Comparison of ENCODE assay signal across 21 cellular contexts in the genomic region with DNA sequence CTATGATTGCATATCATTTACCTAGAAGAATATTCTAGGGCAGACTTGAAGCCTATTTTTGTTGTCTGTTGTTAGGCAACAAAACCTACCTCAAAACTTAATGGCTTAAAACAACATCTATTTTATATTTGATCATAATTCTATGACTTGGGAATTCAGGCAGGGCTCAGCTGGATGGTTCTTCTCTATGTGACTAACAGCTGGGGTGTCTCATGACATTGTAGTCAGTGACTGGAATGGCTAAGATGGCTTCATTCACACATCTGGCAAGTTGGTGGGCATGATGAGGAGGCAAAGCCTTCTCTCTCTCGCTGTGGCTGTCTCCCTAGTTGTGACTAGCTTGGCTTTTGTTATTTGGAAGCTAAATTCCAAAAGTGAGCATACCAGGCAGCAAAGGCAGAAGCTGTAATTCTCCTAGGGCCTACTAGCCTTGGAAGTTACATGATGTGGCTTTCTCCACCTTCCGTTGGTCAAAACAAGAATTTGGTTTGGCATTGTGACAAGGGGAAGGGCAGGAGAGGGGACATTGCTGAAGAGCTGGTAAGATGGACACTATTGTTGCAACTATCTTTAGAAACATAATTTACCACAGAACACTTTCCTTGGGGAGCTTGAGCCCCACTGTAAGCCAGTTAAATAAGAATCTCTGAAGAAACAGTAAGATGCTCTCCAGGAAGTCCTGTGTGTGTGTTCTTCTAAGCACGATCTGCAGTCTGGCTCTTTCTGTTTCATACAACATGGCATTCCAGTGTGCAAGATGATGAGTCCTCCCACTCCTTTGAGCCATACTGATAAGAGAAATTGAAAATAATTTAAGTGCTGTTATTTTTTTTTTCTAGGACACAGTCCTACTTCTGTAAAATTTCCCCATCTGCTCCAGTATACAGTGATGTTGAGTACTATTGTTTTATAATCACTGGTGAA. TPM values are rescaled to one million over a fixed set of nuclear protein-coding genes. Genes with fewer than 3 reads are reported as not detected.
DNase-seq lines count a peak whose midpoint lies in the region; ATAC-seq, FAIRE-seq and TF ChIP-seq lines count a peak whose summit lies in the region.
"Had no signal": no experiment of that assay in that cellular context is flagged by ENCODE, and none has a peak within 500 bp of the region (broad histone marks: within the 10 kb centered on the region; RNA-seq: fewer than 3 reads in every experiment).

No MANE protein-coding gene starts in this region.

- H3K4me3 ChIP-seq in HepG2 (replicated peaks in 1 of 3; ENCODE audit: insufficient read depth in 1 of 3, low read depth in 2 of 3, low read length in 3 of 3), result no peak overlapping the region
- no peak overlapping the region for H3K4me3 ChIP-seq in right lobe of liver
- no peak overlapping the region for H3K4me3 ChIP-seq in testis
- H3K4me3 ChIP-seq: dorsolateral prefrontal cortex, esophagus muscularis mucosa, hepatocyte, ovary had no signal

- 94% methylated on average over 3 of the region's 3 CpGs for WGBS in HepG2 (ENCODE audit: low lambda C conversion rate)
- WGBS in right lobe of liver (ENCODE audit: insufficient coverage, low coverage, low lambda C conversion rate, missing lambda C conversion rate), result 81% methylated on average over 3 of the region's 3 CpGs
- WGBS in testis, 2 donors, result 47 to 59% methylated on average over 3 of the region's 3 CpGs

- H3K4me1 ChIP-seq in HepG2 (ENCODE audit: insufficient read depth, low read length), result peaks cover 19% of the 10 kb centered on the region
- peaks cover 0 to 6% (median 0%) of the 10 kb centered on the region in 4 donors for H3K4me1 ChIP-seq in right lobe of liver
- H3K4me1 ChIP-seq in testis, result peaks cover 13% of the 10 kb centered on the region
- H3K4me1 ChIP-seq: Caco-2 had no signal

- FAIRE-seq in HepG2 (lab: Jason Lieb, UNC), result no peak
- FAIRE-seq: urothelium cell line had no signal

- H3K27ac Mint-ChIP-seq in chondrocyte (ENCODE audit: unreplicated experiment) (peak overlapping the region; percentile 69), type B pancreatic cell (no peak overlapping the region)

- H3K4me2 ChIP-seq in HepG2 (ENCODE audit: low read depth, low read length), result no peak overlapping the region
- H3K4me2 ChIP-seq: hepatocyte had no signal

- H3K27me3 ChIP-seq in HepG2 (ENCODE audit: control insufficient read depth in 1 of 2, insufficient read depth in 2 of 2, low read length in 2 of 2) (no peaks in the 10 kb centered on the region), right lobe of liver (no peaks in the 10 kb centered on the region), testis (no peaks in the 10 kb centered on the region)
- H3K27me3 ChIP-seq: dorsolateral prefrontal cortex, esophagus muscularis mucosa, hepatocyte, ovary had no signal

- TF ChIP-seq CTCF in HepG2 (CRISPR knock-in tag; IDR thresholded peaks at IDR 0.05) (no peak), right lobe of liver (IDR thresholded peaks at IDR 0.05) (no peak), chondrocyte (IDR thresholded peaks at IDR 0.05) (no peak), testis (IDR thresholded peaks at IDR 0.05) (no peak), type B pancreatic cell (conservative IDR thresholded peaks at IDR 0.05) (no peak)

- H3K9me3 ChIP-seq in HepG2 (ENCODE audit: low read length) (peaks cover 18% of the 10 kb centered on the region; the same call in 1 of the 2 replicates), right lobe of liver (no peaks in the 10 kb centered on the region), testis (no peaks in the 10 kb centered on the region)
- H3K9me3 ChIP-seq: Caco-2, ovary had no signal

- peaks cover 4 to 17% of the 10 kb centered on the region in 2 experiments; a peak in 4 of 5 replicates for H3K36me3 ChIP-seq in HepG2 (replicated peaks in 1 of 2; ENCODE audit: control insufficient read depth in 1 of 2, insufficient read depth in 2 of 2, low read length in 2 of 2)
- H3K36me3 ChIP-seq in right lobe of liver, result no peaks in the 10 kb centered on the region
- H3K36me3 ChIP-seq in testis (ENCODE audit: low read depth, missing control alignments), result no peaks in the 10 kb centered on the region
- H3K36me3 ChIP-seq: esophagus muscularis mucosa, ovary had no signal

- POLR2A ChIA-PET in HepG2 (lab: Yijun Ruan, JAX), result interaction anchor here (0.8 kb wide), 1 partner anchor 45 kb away, joined by 3 read pairs; no protein-coding TSS in a partner anchor

- CTCF ChIA-PET in HepG2 (lab: Yijun Ruan, JAX; ENCODE audit: low intra/inter-chr PET ratio, low total read pairs), result no interaction called here

- peaks cover 20% of the 10 kb centered on the region for H4K20me1 ChIP-seq in HepG2 (ENCODE audit: insufficient read depth, low read length)

- peaks cover 14% of the 10 kb centered on the region for H3K4me1 Mint-ChIP-seq in chondrocyte (ENCODE audit: low read depth)
- no peaks in the 10 kb centered on the region for H3K4me1 Mint-ChIP-seq in type B pancreatic cell (ENCODE audit: unreplicated experiment)

- intact Hi-C loops in HepG2 (cut with micrococcal nuclease; ENCODE audit: unreplicated experiment), result no loop called here
- intact Hi-C loops in right lobe of liver (cut with DNase I), result no loop called here
- intact Hi-C loops in testis (cut with DNase I; ENCODE audit: low total_unique reads), result no loop called here

- in situ Hi-C loops in HepG2 (cut with HindIII; ENCODE audit: extremely low pct_ligation_motif_present, low pct_unique_long_range_greater_than_20kb), result no loop called here

- H3K27ac ChIP-seq in HepG2 (ENCODE audit: extremely low read length, insufficient read depth, low read length) (no peak overlapping the region), right lobe of liver (no peak overlapping the region), testis (peak overlapping the region; percentile 22 to 32)
- H3K27ac ChIP-seq: dorsolateral prefrontal cortex, esophagus muscularis mucosa, hepatocyte, ovary had no signal

- no peak overlapping the region for H2AFZ ChIP-seq in HepG2 (ENCODE audit: low read length)
- H2AFZ ChIP-seq: hepatocyte had no signal

- H3K79me2 ChIP-seq in HepG2 (ENCODE audit: insufficient read depth, low read length), result peaks cover 93% of the 10 kb centered on the region

- DNase-seq in HepG2 (ENCODE audit: low spot score), result no peak
- no peak for DNase-seq in right lobe of liver
- peak; percentile 78 for DNase-seq in SKM-1 treated with dmso at 0.1 percent for 144 hours (lab: John Stamatoyannopoulos, UW; ENCODE audit: unreplicated experiment)
- DNase-seq in chondrocyte (ENCODE audit: low spot score), result no peak
- DNase-seq in testis, result no peak
- no peak for DNase-seq in type B pancreatic cell (ENCODE audit: extremely low spot score, unreplicated experiment)
- DNase-seq in NCI-H446 (lab: John Stamatoyannopoulos, UW), result no peak
- DNase-seq: activated gamma-delta T cell treated with Interleukin-2 at 50 U/mL for 16 hours; aorta; Caco-2; dorsolateral prefrontal cortex; HCEC 1CT; NCI-H1694 treated with DMSO at 0.1 percent for 48 hours; NCI-H510A; ovary; PC-3; stimulated activated naive CD4-positive, alpha-beta T cell had no signal

- H3K36me3 Mint-ChIP-seq in chondrocyte (ENCODE audit: low read depth), result peaks cover 3% of the 10 kb centered on the region
- H3K36me3 Mint-ChIP-seq in type B pancreatic cell, result peaks cover 16% of the 10 kb centered on the region

- no peak for ATAC-seq in HepG2
- no peak for ATAC-seq in right lobe of liver
- ATAC-seq in HG03354 (IDR thresholded peaks at IDR 0.05; ENCODE audit: poor library complexity, severe bottlenecking, unreplicated experiment), result no peak
- ATAC-seq: PC-3 had no signal

- H3K27me3 Mint-ChIP-seq in chondrocyte (ENCODE audit: low read depth) (no peaks in the 10 kb centered on the region), type B pancreatic cell (no peaks in the 10 kb centered on the region)

- no peak for TF ChIP-seq EP300 in HepG2 (IDR thresholded peaks at IDR 0.05; ENCODE audit: low read depth in 2 of 2, low read length in 2 of 2)
- no peak for TF ChIP-seq EP300 in HepG2 (CRISPR knock-in tag; IDR thresholded peaks at IDR 0.05; ENCODE audit: borderline replicate concordance)

- BruUV-seq in HepG2 (replicated peaks; lab: Mats Ljungman, UMichigan), result no TSS peak

- H3K4me3 Mint-ChIP-seq in chondrocyte (ENCODE audit: unreplicated experiment) (no peak overlapping the region), type B pancreatic cell (no peak overlapping the region)

- TF ChIP-seq RAD21 in HepG2 (CRISPR knock-in tag; IDR thresholded peaks at IDR 0.05), result no peak

- H3K9ac ChIP-seq in HepG2 (ENCODE audit: insufficient read depth, low read depth, low read length), result no peak overlapping the region

- H3K9me3 Mint-ChIP-seq in chondrocyte (ENCODE audit: low read depth) (peaks cover 7% of the 10 kb centered on the region), type B pancreatic cell (peaks cover 6% of the 10 kb centered on the region)

- TF ChIP-seq POLR2A in HepG2 (IDR thresholded peaks at IDR 0.05; ENCODE audit: insufficient read depth in 1 of 2, low read depth in 2 of 2, low read length in 2 of 2) (no peak), right lobe of liver (IDR thresholded peaks at IDR 0.05) (no peak), testis (IDR thresholded peaks at IDR 0.05) (no peak)

RNA-seq across cellular contexts. Expression of gene ZNRF1, which starts 39.5 kb away (rescaled TPM):
- total RNA-seq in HepG2 (2016; rRNA removed; fragmentation: Illumina TruSeq; extraction: Trizol) (32.3 and 43.9 TPM in 2 replicates), right lobe of liver (10 to 100 TPM; 10.2 to 18.8 (median 11.1) TPM), chondrocyte (18.5 to 23.0 TPM (median 22.7 TPM) in 3 replicates), testis (10 to 100 TPM; 90.4 to 93.0 TPM), type B pancreatic cell (ENCODE audit: low replicate concordance) (38.4 and 49.2 TPM in 2 replicates)
- total RNA-seq in HepG2 (2016; cell fraction: cytosol; rRNA removed; fragmentation: Illumina TruSeq; extraction: Trizol; ENCODE audit: low read depth), result 46.2 and 52.2 TPM in 2 replicates
- 26.3 and 43.8 TPM in 2 replicates for total RNA-seq in HepG2 (2016; cell fraction: insoluble cytoplasmic fraction; rRNA removed; fragmentation: Illumina TruSeq; extraction: Trizol)
- total RNA-seq in HepG2 (2016; cell fraction: membrane; rRNA removed; fragmentation: Illumina TruSeq; extraction: Trizol), result 73.9 and 84.0 TPM in 2 replicates
- total RNA-seq in HepG2 (2016; cell fraction: nucleus; rRNA removed; fragmentation: Illumina TruSeq; extraction: Trizol), result 34.9 and 38.5 TPM in 2 replicates
- polyA plus RNA-seq in HepG2 (2011; rRNA removed) (57.8 and 58.7 TPM in 2 replicates), testis (ENCODE audit: insufficient read depth, low read depth, low replicate concordance) (51.8 TPM)
- polyA plus RNA-seq in HepG2 (2011; cell fraction: cytosol; rRNA removed), result 49.3 and 50.7 TPM in 2 replicates
- polyA plus RNA-seq in HepG2 (2011; cell fraction: nucleus; rRNA removed), result 53.8 and 60.6 TPM in 2 replicates
- 60.3 and 61.1 TPM in 2 replicates for polyA plus RNA-seq in HepG2 (2012)
- polyA plus RNA-seq in HepG2 (2016; cell fraction: cytosol; fragmentation: Illumina TruSeq; extraction: Trizol; ENCODE audit: low read depth), result 58.2 and 74.1 TPM in 2 replicates
- polyA plus RNA-seq in HepG2 (2016; cell fraction: insoluble cytoplasmic fraction; fragmentation: Illumina TruSeq; extraction: Trizol; ENCODE audit: low read depth), result 57.0 and 68.2 TPM in 2 replicates
- 93.8 and 103 TPM in 2 replicates for polyA plus RNA-seq in HepG2 (2016; cell fraction: membrane; fragmentation: Illumina TruSeq; extraction: Trizol; ENCODE audit: low read depth)
- 95.3 and 97.7 TPM in 2 replicates for polyA plus RNA-seq in HepG2 (2016; cell fraction: nucleus; fragmentation: Illumina TruSeq; extraction: Trizol; ENCODE audit: insufficient read depth, low read depth)
- polyA minus RNA-seq in HepG2 (2011; rRNA and poly(A)+ RNA removed; ENCODE audit: low replicate concordance), result 21.3 and 56.1 TPM in 2 replicates
- polyA minus RNA-seq in HepG2 (2011; cell fraction: cytosol; rRNA and poly(A)+ RNA removed), result 36.5 and 37.9 TPM in 2 replicates
- 56.4 and 57.4 TPM in 2 replicates for polyA minus RNA-seq in HepG2 (2011; cell fraction: nucleus; rRNA and poly(A)+ RNA removed)

RNA-seq across cellular contexts. Expression of gene WDR59, which starts 53.4 kb away (rescaled TPM):
- total RNA-seq in HepG2 (2016; rRNA removed; fragmentation: Illumina TruSeq; extraction: Trizol) (59.6 and 65.2 TPM in 2 replicates), right lobe of liver (10 to 100 TPM; 23.2 to 69.5 (median 48.3) TPM), chondrocyte (36.8 to 40.9 TPM (median 37.3 TPM) in 3 replicates), testis (10 to 100 TPM; 55.0 to 73.8 TPM), type B pancreatic cell (ENCODE audit: low replicate concordance) (85.9 and 88.9 TPM in 2 replicates)
- total RNA-seq in HepG2 (2016; cell fraction: cytosol; rRNA removed; fragmentation: Illumina TruSeq; extraction: Trizol; ENCODE audit: low read depth), result 39.7 and 43.0 TPM in 2 replicates
- 53.3 and 75.1 TPM in 2 replicates for total RNA-seq in HepG2 (2016; cell fraction: insoluble cytoplasmic fraction; rRNA removed; fragmentation: Illumina TruSeq; extraction: Trizol)
- 30.0 and 33.1 TPM in 2 replicates for total RNA-seq in HepG2 (2016; cell fraction: membrane; rRNA removed; fragmentation: Illumina TruSeq; extraction: Trizol)
- 99.3 and 116 TPM in 2 replicates for total RNA-seq in HepG2 (2016; cell fraction: nucleus; rRNA removed; fragmentation: Illumina TruSeq; extraction: Trizol)
- polyA plus RNA-seq in HepG2 (2011; rRNA removed) (305 and 306 TPM in 2 replicates), testis (ENCODE audit: insufficient read depth, low read depth, low replicate concordance) (47.6 TPM)
- 138 and 145 TPM in 2 replicates for polyA plus RNA-seq in HepG2 (2011; cell fraction: cytosol; rRNA removed)
- polyA plus RNA-seq in HepG2 (2011; cell fraction: nucleus; rRNA removed), result 679 and 865 TPM in 2 replicates
- 137 and 153 TPM in 2 replicates for polyA plus RNA-seq in HepG2 (2012)
- polyA plus RNA-seq in HepG2 (2016; cell fraction: cytosol; fragmentation: Illumina TruSeq; extraction: Trizol; ENCODE audit: low read depth), result 19.6 and 23.0 TPM in 2 replicates
- polyA plus RNA-seq in HepG2 (2016; cell fraction: insoluble cytoplasmic fraction; fragmentation: Illumina TruSeq; extraction: Trizol; ENCODE audit: low read depth), result 81.5 and 84.5 TPM in 2 replicates
- polyA plus RNA-seq in HepG2 (2016; cell fraction: membrane; fragmentation: Illumina TruSeq; extraction: Trizol; ENCODE audit: low read depth), result 29.2 and 35.3 TPM in 2 replicates
- 510 and 518 TPM in 2 replicates for polyA plus RNA-seq in HepG2 (2016; cell fraction: nucleus; fragmentation: Illumina TruSeq; extraction: Trizol; ENCODE audit: insufficient read depth, low read depth)
- 88.4 and 308 TPM in 2 replicates for polyA minus RNA-seq in HepG2 (2011; rRNA and poly(A)+ RNA removed; ENCODE audit: low replicate concordance)
- 73.9 and 99.1 TPM in 2 replicates for polyA minus RNA-seq in HepG2 (2011; cell fraction: cytosol; rRNA and poly(A)+ RNA removed)
- polyA minus RNA-seq in HepG2 (2011; cell fraction: nucleus; rRNA and poly(A)+ RNA removed), result 316 and 324 TPM in 2 replicates

Comparison
In these comparisons a context has a peak if more than half of its experiments do, and no peak if none do; other contexts are left out.
1. H3K27ac ChIP-seq: peak in testis (2 of 2); none in HepG2 (single experiment) and right lobe of liver (0 of 3).